ENCODE assay signal across 8 cellular contexts in the genomic region with DNA sequence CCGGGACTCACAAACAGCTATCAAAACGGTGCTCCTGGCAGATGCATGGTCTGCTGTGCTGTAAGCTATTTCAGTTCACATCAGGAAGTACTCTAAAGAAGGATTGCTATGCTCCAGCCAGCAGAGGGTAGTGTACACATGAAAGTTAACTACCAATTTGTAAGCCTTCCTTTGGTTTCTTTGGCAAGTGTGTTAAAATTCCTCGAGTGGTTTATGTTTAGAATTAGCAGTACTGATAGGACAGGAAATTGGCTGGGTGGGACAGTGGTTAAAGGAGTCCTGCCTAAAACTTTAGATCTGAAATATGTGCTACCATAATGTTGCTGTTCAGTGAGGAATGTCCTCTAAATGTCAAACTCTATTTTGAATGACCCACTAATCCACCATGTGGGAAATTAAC. TPM values are rescaled to one million over a fixed set of nuclear protein-coding genes. Genes with fewer than 3 reads are reported as not detected.
DNase-seq lines count a peak whose midpoint lies in the region; ATAC-seq and TF ChIP-seq lines count a peak whose summit lies in the region.

No MANE protein-coding gene starts in this region.

- no peaks in the 10 kb centered on the region for H3K4me1 Mint-ChIP-seq in Calu3 (ENCODE audit: low read depth, unreplicated experiment)

- H3K36me3 Mint-ChIP-seq in Calu3 (ENCODE audit: insufficient read depth, unreplicated experiment): peaks cover 5% of the 10 kb centered on the region

- H3K27ac ChIP-seq in uterus: peak overlapping the region; percentile 12 to 44

- ATAC-seq in GM19025 (IDR thresholded peaks at IDR 0.05; ENCODE audit: low read depth, unreplicated experiment) (peak; percentile 50), HG03159 (IDR thresholded peaks at IDR 0.05; ENCODE audit: unreplicated experiment) (peak; percentile 82), left lobe of liver (peak; percentile 97)

- BruUV-seq in Calu3 (replicated peaks; lab: Mats Ljungman, UMichigan): no TSS peak

- no peak overlapping the region for H3K27ac Mint-ChIP-seq in Calu3 (ENCODE audit: unreplicated experiment)

- H3K4me1 ChIP-seq in uterus: no peaks in the 10 kb centered on the region

- intact Hi-C loops in Calu3 (cut with micrococcal nuclease; ENCODE audit: unreplicated experiment): loop anchor here (2.0 to 10.0 kb wide), 3 partner anchors 79 to 621 kb away; no protein-coding TSS in a partner anchor
- intact Hi-C loops in uterus (cut with DNase I; ENCODE audit: low total_unique reads): no loop called here

- DNase-seq in Calu3 (peak; percentile 33), NCI-H774 (lab: John Stamatoyannopoulos, UW) (peak; percentile 20), cerebellar cortex (ENCODE audit: low spot score) (peak; percentile 69), left lobe of liver (ENCODE audit: low spot score) (no peak), uterus (peak in 1 of 2 donors; percentile 70), NCI-H1048 (lab: John Stamatoyannopoulos, UW) (no peak)

- no peak overlapping the region for H3K4me3 ChIP-seq in uterus

- no peaks in the 10 kb centered on the region for H3K27me3 ChIP-seq in uterus

- no peaks in the 10 kb centered on the region for H3K9me3 ChIP-seq in uterus

- TF ChIP-seq CTCF in Calu3 (IDR thresholded peaks at IDR 0.05; ENCODE audit: unreplicated experiment): no peak
- peak; percentile 60 to 72 (median 66) for TF ChIP-seq CTCF in uterus (IDR thresholded peaks at IDR 0.05)

- TF ChIP-seq POLR2A in uterus (IDR thresholded peaks at IDR 0.05): no peak

- H3K9me3 Mint-ChIP-seq in Calu3 (ENCODE audit: low read depth, unreplicated experiment): no peaks in the 10 kb centered on the region

- CTCF ChIA-PET in Calu3 (lab: Charles Lee): interaction anchor here (0.7 to 1.0 kb wide), 2 partner anchors 78 to 624 kb away, joined by 3 to 5 read pairs; no protein-coding TSS in a partner anchor

- H3K27me3 Mint-ChIP-seq in Calu3 (ENCODE audit: unreplicated experiment): no peaks in the 10 kb centered on the region

- no peak overlapping the region for H3K4me3 Mint-ChIP-seq in Calu3 (ENCODE audit: low read depth, unreplicated experiment)

- no peaks in the 10 kb centered on the region for H3K36me3 ChIP-seq in uterus

RNA-seq across cellular contexts. Expression of gene TRMT11, which starts 47.4 kb away (rescaled TPM):
- 20.2 and 27.7 TPM in 2 replicates for total RNA-seq in Calu3 (2022)
- total RNA-seq in left lobe of liver: 11.6 TPM
- total RNA-seq in uterus: 10 to 100 TPM; 21.5 to 69.2 (median 47.8) TPM

Comparison
In these comparisons a context has a peak if more than half of its experiments do, and no peak if none do; other contexts are left out.
1. DNase-seq: peak in Calu3 (single experiment), NCI-H774 (single experiment) and cerebellar cortex (single experiment); none in left lobe of liver (single experiment) and NCI-H1048 (single experiment).
2. Peak in every context shown above with its lines, with median percentiles within 50 percentile points of each other: ATAC-seq.